In the genomic region with DNA sequence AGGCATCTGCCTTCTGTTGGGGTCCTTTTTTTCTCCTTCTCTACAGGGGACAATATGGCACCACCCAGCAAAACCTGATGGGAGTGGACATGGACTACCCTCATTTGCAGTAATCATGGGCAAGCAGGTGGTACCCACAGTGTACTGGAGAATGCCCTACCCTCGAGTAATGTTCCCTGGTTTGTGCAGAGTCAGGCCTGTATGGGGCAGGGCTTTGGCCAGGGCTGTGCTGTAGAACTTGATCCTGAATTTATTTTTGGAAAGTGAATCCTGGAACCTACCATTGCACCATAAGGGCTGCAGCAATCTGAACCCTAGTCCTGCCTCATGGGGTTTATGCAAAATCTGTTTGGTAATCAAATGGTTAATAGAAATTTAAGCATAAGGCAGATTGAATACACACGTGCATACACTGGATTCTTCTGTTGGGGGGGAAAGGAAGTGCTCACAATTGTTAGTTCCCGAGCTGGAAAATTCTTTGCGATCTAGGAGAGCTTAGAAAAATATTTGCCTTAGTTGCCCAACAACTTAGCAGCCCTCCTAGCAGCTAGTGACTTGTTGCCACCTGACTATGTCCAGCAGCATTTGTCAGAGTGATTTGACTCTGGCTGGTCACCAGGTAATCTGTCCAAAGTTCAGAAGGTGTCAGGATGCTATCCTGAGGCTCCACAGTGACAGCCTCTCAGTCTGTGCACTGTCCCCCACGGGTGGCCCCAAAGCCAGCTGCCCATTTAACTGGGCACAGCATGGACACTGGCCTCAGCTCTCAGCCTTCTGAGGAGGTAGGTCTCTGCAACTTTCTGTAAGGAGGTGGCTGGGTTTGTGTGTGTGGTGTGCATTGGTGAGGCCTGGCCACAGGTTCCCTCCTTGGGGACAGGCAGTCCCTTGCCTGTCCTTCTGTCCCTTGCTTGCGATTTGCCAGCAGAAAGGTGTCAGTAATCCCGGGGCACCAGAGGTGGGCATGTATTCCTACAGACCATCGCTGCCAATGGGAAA, we compare ENCODE assay signal across 1 cellular context.
TF ChIP-seq lines count a peak whose summit lies in the region.

No MANE protein-coding gene starts in this region.

TF ChIP-seq in HepG2, 621 proteins besides CTCF, POLR2A, EP300 and RAD21 (continued from another document and continues in another):
- TF ChIP-seq, protein P1, sequence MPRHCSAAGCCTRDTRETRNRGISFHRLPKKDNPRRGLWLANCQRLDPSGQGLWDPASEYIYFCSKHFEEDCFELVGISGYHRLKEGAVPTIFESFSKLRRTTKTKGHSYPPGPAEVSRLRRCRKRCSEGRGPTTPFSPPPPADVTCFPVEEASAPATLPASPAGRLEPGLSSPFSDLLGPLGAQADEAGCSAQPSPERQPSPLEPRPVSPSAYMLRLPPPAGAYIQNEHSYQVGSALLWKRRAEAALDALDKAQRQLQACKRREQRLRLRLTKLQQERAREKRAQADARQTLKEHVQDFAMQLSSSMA (CRISPR knock-in tag; IDR thresholded peaks at IDR 0.05) = no peak
- peak; percentile 60; the same call in 1 of the 2 replicates for TF ChIP-seq ZBTB7B (CRISPR knock-in tag; IDR thresholded peaks at IDR 0.05)
- no peak for TF ChIP-seq EED (CRISPR knock-in tag; IDR thresholded peaks at IDR 0.05)
- TF ChIP-seq ZNF383 (CRISPR knock-in tag; IDR thresholded peaks at IDR 0.05; ENCODE audit: borderline replicate concordance) = no peak
- TF ChIP-seq, protein P2, sequence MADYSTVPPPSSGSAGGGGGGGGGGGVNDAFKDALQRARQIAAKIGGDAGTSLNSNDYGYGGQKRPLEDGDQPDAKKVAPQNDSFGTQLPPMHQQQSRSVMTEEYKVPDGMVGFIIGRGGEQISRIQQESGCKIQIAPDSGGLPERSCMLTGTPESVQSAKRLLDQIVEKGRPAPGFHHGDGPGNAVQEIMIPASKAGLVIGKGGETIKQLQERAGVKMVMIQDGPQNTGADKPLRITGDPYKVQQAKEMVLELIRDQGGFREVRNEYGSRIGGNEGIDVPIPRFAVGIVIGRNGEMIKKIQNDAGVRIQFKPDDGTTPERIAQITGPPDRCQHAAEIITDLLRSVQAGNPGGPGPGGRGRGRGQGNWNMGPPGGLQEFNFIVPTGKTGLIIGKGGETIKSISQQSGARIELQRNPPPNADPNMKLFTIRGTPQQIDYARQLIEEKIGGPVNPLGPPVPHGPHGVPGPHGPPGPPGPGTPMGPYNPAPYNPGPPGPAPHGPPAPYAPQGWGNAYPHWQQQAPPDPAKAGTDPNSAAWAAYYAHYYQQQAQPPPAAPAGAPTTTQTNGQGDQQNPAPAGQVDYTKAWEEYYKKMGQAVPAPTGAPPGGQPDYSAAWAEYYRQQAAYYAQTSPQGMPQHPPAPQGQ (CRISPR knock-in tag; IDR thresholded peaks at IDR 0.05; ENCODE audit: borderline replicate concordance) = no peak
- TF ChIP-seq CAMTA2 (CRISPR knock-in tag; IDR thresholded peaks at IDR 0.05; ENCODE audit: borderline replicate concordance) = no peak
- peak; percentile 75 for TF ChIP-seq ZNF605 (CRISPR knock-in tag; IDR thresholded peaks at IDR 0.05)
- TF ChIP-seq ZBTB38 (CRISPR knock-in tag; IDR thresholded peaks at IDR 0.05) = no peak
- TF ChIP-seq POLR2G (IDR thresholded peaks at IDR 0.05; ENCODE audit: low read depth, low read length) = peak; percentile 77
- peak; percentile 96 for TF ChIP-seq ZNF670 (CRISPR knock-in tag; IDR thresholded peaks at IDR 0.05; ENCODE audit: borderline replicate concordance)
- TF ChIP-seq KDM2A (CRISPR knock-in tag; IDR thresholded peaks at IDR 0.05; ENCODE audit: borderline replicate concordance, low read depth) = peak; percentile 45; the same call in 1 of the 2 replicates
- TF ChIP-seq RBAK (CRISPR knock-in tag; IDR thresholded peaks at IDR 0.05) = no peak
- TF ChIP-seq DNMT3B (CRISPR knock-in tag; conservative IDR thresholded peaks at IDR 0.05) = no peak
- peak; percentile 88 for TF ChIP-seq ZNF331 (CRISPR knock-in tag; IDR thresholded peaks at IDR 0.05)
- TF ChIP-seq TBX3 (IDR thresholded peaks at IDR 0.05; ENCODE audit: borderline replicate concordance) = peak; percentile 63; the same call in 1 of the 2 replicates
- no peak for TF ChIP-seq KLF6 (CRISPR knock-in tag; IDR thresholded peaks at IDR 0.05)
- TF ChIP-seq TMF1 (CRISPR knock-in tag; IDR thresholded peaks at IDR 0.05; ENCODE audit: low read depth) = no peak; the same call in 1 of the 2 replicates
- peak; percentile 34; the same call in 1 of the 2 replicates for TF ChIP-seq PHF20 (CRISPR knock-in tag; IDR thresholded peaks at IDR 0.05)
- TF ChIP-seq U2AF1 (optimal IDR thresholded peaks at IDR 0.05; ENCODE audit: low read depth, low read length) = no peak
- TF ChIP-seq YEATS2 (CRISPR knock-in tag; IDR thresholded peaks at IDR 0.05; ENCODE audit: borderline replicate concordance) = peak; percentile 63; the same call in 1 of the 2 replicates
- peak; percentile 77; the same call in 1 of the 2 replicates for TF ChIP-seq ZNF547 (CRISPR knock-in tag; IDR thresholded peaks at IDR 0.05)
- peak; percentile 77; the same call in 1 of the 2 replicates for TF ChIP-seq ETV6 (CRISPR knock-in tag; conservative IDR thresholded peaks at IDR 0.05)
- 0 out of 2 replicates have a peak, but pooled peaks have one; percentile 42 for TF ChIP-seq ZNF629 (CRISPR knock-in tag; conservative IDR thresholded peaks at IDR 0.05)
- no peak for TF ChIP-seq ZNF569 (CRISPR knock-in tag; IDR thresholded peaks at IDR 0.05; ENCODE audit: borderline replicate concordance)
- no peak for TF ChIP-seq ZKSCAN1 (IDR thresholded peaks at IDR 0.05; ENCODE audit: low read length)
- TF ChIP-seq, protein P3, sequence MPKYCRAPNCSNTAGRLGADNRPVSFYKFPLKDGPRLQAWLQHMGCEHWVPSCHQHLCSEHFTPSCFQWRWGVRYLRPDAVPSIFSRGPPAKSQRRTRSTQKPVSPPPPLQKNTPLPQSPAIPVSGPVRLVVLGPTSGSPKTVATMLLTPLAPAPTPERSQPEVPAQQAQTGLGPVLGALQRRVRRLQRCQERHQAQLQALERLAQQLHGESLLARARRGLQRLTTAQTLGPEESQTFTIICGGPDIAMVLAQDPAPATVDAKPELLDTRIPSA (CRISPR knock-in tag; IDR thresholded peaks at IDR 0.05; ENCODE audit: borderline replicate concordance) = no peak
- TF ChIP-seq, protein P4, sequence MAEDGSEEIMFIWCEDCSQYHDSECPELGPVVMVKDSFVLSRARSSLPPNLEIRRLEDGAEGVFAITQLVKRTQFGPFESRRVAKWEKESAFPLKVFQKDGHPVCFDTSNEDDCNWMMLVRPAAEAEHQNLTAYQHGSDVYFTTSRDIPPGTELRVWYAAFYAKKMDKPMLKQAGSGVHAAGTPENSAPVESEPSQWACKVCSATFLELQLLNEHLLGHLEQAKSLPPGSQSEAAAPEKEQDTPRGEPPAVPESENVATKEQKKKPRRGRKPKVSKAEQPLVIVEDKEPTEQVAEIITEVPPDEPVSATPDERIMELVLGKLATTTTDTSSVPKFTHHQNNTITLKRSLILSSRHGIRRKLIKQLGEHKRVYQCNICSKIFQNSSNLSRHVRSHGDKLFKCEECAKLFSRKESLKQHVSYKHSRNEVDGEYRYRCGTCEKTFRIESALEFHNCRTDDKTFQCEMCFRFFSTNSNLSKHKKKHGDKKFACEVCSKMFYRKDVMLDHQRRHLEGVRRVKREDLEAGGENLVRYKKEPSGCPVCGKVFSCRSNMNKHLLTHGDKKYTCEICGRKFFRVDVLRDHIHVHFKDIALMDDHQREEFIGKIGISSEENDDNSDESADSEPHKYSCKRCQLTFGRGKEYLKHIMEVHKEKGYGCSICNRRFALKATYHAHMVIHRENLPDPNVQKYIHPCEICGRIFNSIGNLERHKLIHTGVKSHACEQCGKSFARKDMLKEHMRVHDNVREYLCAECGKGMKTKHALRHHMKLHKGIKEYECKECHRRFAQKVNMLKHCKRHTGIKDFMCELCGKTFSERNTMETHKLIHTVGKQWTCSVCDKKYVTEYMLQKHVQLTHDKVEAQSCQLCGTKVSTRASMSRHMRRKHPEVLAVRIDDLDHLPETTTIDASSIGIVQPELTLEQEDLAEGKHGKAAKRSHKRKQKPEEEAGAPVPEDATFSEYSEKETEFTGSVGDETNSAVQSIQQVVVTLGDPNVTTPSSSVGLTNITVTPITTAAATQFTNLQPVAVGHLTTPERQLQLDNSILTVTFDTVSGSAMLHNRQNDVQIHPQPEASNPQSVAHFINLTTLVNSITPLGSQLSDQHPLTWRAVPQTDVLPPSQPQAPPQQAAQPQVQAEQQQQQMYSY (CRISPR knock-in tag; IDR thresholded peaks at IDR 0.05) = no peak
- TF ChIP-seq, protein P5, sequence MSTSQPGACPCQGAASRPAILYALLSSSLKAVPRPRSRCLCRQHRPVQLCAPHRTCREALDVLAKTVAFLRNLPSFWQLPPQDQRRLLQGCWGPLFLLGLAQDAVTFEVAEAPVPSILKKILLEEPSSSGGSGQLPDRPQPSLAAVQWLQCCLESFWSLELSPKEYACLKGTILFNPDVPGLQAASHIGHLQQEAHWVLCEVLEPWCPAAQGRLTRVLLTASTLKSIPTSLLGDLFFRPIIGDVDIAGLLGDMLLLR (CRISPR knock-in tag; IDR thresholded peaks at IDR 0.05) = no peak
- no peak for TF ChIP-seq ZNF615 (CRISPR knock-in tag; IDR thresholded peaks at IDR 0.05; ENCODE audit: borderline replicate concordance)
- TF ChIP-seq ZNF263 (CRISPR knock-in tag; IDR thresholded peaks at IDR 0.05) = peak; percentile 34; the same call in 1 of the 2 replicates
- TF ChIP-seq GATAD2A (CRISPR knock-in tag; IDR thresholded peaks at IDR 0.05) = peak; percentile 91
- TF ChIP-seq, protein P6, sequence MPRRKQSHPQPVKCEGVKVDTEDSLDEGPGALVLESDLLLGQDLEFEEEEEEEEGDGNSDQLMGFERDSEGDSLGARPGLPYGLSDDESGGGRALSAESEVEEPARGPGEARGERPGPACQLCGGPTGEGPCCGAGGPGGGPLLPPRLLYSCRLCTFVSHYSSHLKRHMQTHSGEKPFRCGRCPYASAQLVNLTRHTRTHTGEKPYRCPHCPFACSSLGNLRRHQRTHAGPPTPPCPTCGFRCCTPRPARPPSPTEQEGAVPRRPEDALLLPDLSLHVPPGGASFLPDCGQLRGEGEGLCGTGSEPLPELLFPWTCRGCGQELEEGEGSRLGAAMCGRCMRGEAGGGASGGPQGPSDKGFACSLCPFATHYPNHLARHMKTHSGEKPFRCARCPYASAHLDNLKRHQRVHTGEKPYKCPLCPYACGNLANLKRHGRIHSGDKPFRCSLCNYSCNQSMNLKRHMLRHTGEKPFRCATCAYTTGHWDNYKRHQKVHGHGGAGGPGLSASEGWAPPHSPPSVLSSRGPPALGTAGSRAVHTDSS (CRISPR knock-in tag; conservative IDR thresholded peaks at IDR 0.05) = no peak
- TF ChIP-seq PCBP2 (optimal IDR thresholded peaks at IDR 0.05; ENCODE audit: low read depth, low read length, poor library complexity, severe bottlenecking) = no peak
- TF ChIP-seq, protein P7, sequence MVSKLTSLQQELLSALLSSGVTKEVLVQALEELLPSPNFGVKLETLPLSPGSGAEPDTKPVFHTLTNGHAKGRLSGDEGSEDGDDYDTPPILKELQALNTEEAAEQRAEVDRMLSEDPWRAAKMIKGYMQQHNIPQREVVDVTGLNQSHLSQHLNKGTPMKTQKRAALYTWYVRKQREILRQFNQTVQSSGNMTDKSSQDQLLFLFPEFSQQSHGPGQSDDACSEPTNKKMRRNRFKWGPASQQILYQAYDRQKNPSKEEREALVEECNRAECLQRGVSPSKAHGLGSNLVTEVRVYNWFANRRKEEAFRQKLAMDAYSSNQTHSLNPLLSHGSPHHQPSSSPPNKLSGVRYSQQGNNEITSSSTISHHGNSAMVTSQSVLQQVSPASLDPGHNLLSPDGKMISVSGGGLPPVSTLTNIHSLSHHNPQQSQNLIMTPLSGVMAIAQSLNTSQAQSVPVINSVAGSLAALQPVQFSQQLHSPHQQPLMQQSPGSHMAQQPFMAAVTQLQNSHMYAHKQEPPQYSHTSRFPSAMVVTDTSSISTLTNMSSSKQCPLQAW (CRISPR knock-in tag; IDR thresholded peaks at IDR 0.05) = peak; percentile 59; the same call in 1 of the 2 replicates
- TF ChIP-seq, protein P8, sequence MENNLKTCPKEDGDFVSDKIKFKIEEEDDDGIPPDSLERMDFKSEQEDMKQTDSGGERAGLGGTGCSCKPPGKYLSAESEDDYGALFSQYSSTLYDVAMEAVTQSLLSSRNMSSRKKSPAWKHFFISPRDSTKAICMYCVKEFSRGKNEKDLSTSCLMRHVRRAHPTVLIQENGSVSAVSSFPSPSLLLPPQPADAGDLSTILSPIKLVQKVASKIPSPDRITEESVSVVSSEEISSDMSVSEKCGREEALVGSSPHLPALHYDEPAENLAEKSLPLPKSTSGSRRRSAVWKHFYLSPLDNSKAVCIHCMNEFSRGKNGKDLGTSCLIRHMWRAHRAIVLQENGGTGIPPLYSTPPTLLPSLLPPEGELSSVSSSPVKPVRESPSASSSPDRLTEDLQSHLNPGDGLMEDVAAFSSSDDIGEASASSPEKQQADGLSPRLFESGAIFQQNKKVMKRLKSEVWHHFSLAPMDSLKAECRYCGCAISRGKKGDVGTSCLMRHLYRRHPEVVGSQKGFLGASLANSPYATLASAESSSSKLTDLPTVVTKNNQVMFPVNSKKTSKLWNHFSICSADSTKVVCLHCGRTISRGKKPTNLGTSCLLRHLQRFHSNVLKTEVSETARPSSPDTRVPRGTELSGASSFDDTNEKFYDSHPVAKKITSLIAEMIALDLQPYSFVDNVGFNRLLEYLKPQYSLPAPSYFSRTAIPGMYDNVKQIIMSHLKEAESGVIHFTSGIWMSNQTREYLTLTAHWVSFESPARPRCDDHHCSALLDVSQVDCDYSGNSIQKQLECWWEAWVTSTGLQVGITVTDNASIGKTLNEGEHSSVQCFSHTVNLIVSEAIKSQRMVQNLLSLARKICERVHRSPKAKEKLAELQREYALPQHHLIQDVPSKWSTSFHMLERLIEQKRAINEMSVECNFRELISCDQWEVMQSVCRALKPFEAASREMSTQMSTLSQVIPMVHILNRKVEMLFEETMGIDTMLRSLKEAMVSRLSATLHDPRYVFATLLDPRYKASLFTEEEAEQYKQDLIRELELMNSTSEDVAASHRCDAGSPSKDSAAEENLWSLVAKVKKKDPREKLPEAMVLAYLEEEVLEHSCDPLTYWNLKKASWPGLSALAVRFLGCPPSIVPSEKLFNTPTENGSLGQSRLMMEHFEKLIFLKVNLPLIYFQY (CRISPR knock-in tag; IDR thresholded peaks at IDR 0.05; ENCODE audit: borderline replicate concordance) = no peak
- TF ChIP-seq ZNF441 (CRISPR knock-in tag; IDR thresholded peaks at IDR 0.05; ENCODE audit: borderline replicate concordance) = peak; percentile 27; the same call in 1 of the 2 replicates
- TF ChIP-seq NCOA1 (CRISPR knock-in tag; IDR thresholded peaks at IDR 0.05) = no peak
- no peak for TF ChIP-seq SP2 (CRISPR knock-in tag; IDR thresholded peaks at IDR 0.05)
- no peak for TF ChIP-seq ZNF672 (CRISPR knock-in tag; IDR thresholded peaks at IDR 0.05)
- TF ChIP-seq ZNF790 (CRISPR knock-in tag; IDR thresholded peaks at IDR 0.05; ENCODE audit: borderline replicate concordance) = no peak
- no peak for TF ChIP-seq ZNF282 (IDR thresholded peaks at IDR 0.05; ENCODE audit: partially characterized antibody)
- TF ChIP-seq ZNF546 (CRISPR knock-in tag; conservative IDR thresholded peaks at IDR 0.05) = no peak; the same call in 1 of the 2 replicates
- TF ChIP-seq MZF1 (CRISPR knock-in tag; IDR thresholded peaks at IDR 0.05; ENCODE audit: borderline replicate concordance) = no peak
- TF ChIP-seq FOXM1 (CRISPR knock-in tag; IDR thresholded peaks at IDR 0.05) = no peak
- TF ChIP-seq ZEB1 (IDR thresholded peaks at IDR 0.05; ENCODE audit: insufficient replicate concordance, low read depth) = peak; percentile 94
- no peak; the same call in 1 of the 2 replicates for TF ChIP-seq TRIM24 (CRISPR knock-in tag; IDR thresholded peaks at IDR 0.05)
- no peak for TF ChIP-seq CENPT (CRISPR knock-in tag; IDR thresholded peaks at IDR 0.05; ENCODE audit: low read depth)
- no peak for TF ChIP-seq RARG (CRISPR knock-in tag; IDR thresholded peaks at IDR 0.05; ENCODE audit: low read depth)
- TF ChIP-seq SP1 (IDR thresholded peaks at IDR 0.05) = no peak
- no peak for TF ChIP-seq SP1 (CRISPR knock-in tag; IDR thresholded peaks at IDR 0.05)
- TF ChIP-seq ZNF703 (CRISPR knock-in tag; IDR thresholded peaks at IDR 0.05; ENCODE audit: borderline replicate concordance) = 0 out of 2 replicates have a peak, but pooled peaks have one; percentile 11
- TF ChIP-seq FOXK2 (IDR thresholded peaks at IDR 0.05) = peak; percentile 79
